In the genomic region with DNA sequence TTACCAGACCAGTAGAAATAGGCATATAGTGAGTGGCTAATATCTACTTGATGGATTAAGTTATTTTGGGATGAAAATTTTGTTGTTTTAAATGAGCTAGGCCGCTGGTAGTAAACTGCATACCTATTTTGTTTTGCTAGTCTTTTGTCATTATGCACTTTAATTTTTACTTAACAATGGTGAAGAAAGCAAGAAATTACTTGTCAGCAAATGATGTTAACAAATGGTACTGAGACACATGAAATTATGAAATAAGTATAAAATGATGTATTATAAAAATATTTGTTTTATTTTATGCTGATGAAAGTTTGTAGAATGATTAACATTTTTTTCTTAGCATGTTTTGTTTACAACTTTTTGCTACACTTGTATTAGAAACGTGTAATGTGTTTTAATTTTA, we compare ENCODE assay signal across 27 cellular contexts.
"Had no signal": no experiment of that assay in that cellular context is flagged by ENCODE, and none has a peak within 500 bp of the region (broad histone marks: within the 10 kb centered on the region; RNA-seq: fewer than 3 reads in every experiment).

No MANE protein-coding gene starts in this region.

- H3K4me1 ChIP-seq: stomach, suprapubic skin, testis, thyroid gland, tibial artery, tibial nerve, transverse colon, upper lobe of left lung, upper lobe of right lung, uterus, vagina had no signal

- H3K9me3 ChIP-seq: suprapubic skin, testis, thoracic aorta, thyroid gland, tibial artery, tibial nerve, transverse colon, upper lobe of left lung, upper lobe of right lung, uterus, vagina had no signal

- FAIRE-seq: urothelium cell line had no signal

- H3K27ac ChIP-seq: stomach, suprapubic skin, testis, thoracic aorta, thyroid gland, tibial artery, tibial nerve, transverse colon, upper lobe of left lung, upper lobe of right lung, uterus, vagina had no signal

- H3K27me3 ChIP-seq: stomach, suprapubic skin, testis, thyroid gland, tibial artery, tibial nerve, transverse colon, upper lobe of left lung, upper lobe of right lung, uterus, vagina had no signal

- H3K4me3 ChIP-seq: stomach, suprapubic skin, testis, thoracic aorta, thyroid gland, tibial artery, tibial nerve, transverse colon, upper lobe of left lung, upper lobe of right lung, uterus, vagina had no signal

- DNase-seq: stimulated activated CD4-positive, alpha-beta T cell treated with anti-CD3 and anti-CD28 coated beads, Interleukin-2, amount 100 ng/mL, for 48 hours; stimulated activated CD4-positive, alpha-beta T cell treated with anti-CD3 and anti-CD28 coated beads, Interleukin-4, amount 100 ng/mL, for 1 hour; stimulated activated CD4-positive, alpha-beta T cell treated with anti-CD3 and anti-CD28 coated beads, Interleukin-4, amount 100 ng/mL, for 24 hours; stimulated activated CD4-positive, alpha-beta T cell treated with anti-CD3 and anti-CD28 coated beads, Interleukin-4, amount 100 ng/mL, for 4 hours; stimulated activated CD8-positive, alpha-beta memory T cell treated with anti-CD3 and anti-CD28 coated beads, Interleukin-4, amount 100 ng/mL, for 48 hours; stimulated activated naive B cell treated with anti-CD40 and anti-IgM and Interleukin-4, amounts not matched to agents 10 μg/mL and 1 μg/mL and 100 μg/mL, for 72 hours; stimulated activated naive CD4-positive, alpha-beta T cell; stimulated activated naive CD4-positive, alpha-beta T cell treated with Interleukin-2 at 50 U/mL for 16 hours; stimulated activated naive CD8-positive, alpha-beta T cell treated with anti-CD3 and anti-CD28 coated beads, Interleukin-15, amount 100 ng/mL, for 72 hours; stimulated activated naive CD8-positive, alpha-beta T cell treated with anti-CD3 and anti-CD28 coated beads, Interleukin-15, Interleukin-2, amounts not matched to agents 100 U/mL and 50 U/mL, for 24 hours; stomach; substantia nigra; testis; thyroid gland; tibial artery; transverse colon; trophoblast cell; upper lobe of left lung; upper lobe of right lung; uterus had no signal

- ATAC-seq: stimulated activated effector memory CD8-positive, alpha-beta T cell treated with anti-CD3 and anti-CD28 coated beads, Interleukin-12 subunit alpha, Interleukin-12 subunit beta, amount 100 ng/mL, for 72 hours; stimulated activated memory B cell treated with anti-CD40 and anti-IgM and Interleukin-4, amounts not matched to agents 10 μg/mL and 1 μg/mL and 100 μg/mL, for 72 hours; stimulated activated naive B cell treated with anti-CD40 and anti-IgM and Interleukin-4, amounts not matched to agents 10 μg/mL and 1 μg/mL and 100 μg/mL, for 72 hours; stimulated activated naive CD8-positive, alpha-beta T cell treated with anti-CD3 and anti-CD28 coated beads, Interleukin-15, amount 100 ng/mL, for 72 hours; stimulated activated naive CD8-positive, alpha-beta T cell treated with anti-CD3 and anti-CD28 coated beads, Interleukin-15, Interleukin-2, amounts not matched to agents 100 U/mL and 50 U/mL, for 24 hours; upper lobe of right lung had no signal

- H3K36me3 ChIP-seq: stomach, suprapubic skin, thoracic aorta, thyroid gland, tibial artery, tibial nerve, transverse colon, upper lobe of left lung, upper lobe of right lung, uterus, vagina had no signal
